Comparison of ENCODE assay signal across 8 cellular contexts in the genomic region with DNA sequence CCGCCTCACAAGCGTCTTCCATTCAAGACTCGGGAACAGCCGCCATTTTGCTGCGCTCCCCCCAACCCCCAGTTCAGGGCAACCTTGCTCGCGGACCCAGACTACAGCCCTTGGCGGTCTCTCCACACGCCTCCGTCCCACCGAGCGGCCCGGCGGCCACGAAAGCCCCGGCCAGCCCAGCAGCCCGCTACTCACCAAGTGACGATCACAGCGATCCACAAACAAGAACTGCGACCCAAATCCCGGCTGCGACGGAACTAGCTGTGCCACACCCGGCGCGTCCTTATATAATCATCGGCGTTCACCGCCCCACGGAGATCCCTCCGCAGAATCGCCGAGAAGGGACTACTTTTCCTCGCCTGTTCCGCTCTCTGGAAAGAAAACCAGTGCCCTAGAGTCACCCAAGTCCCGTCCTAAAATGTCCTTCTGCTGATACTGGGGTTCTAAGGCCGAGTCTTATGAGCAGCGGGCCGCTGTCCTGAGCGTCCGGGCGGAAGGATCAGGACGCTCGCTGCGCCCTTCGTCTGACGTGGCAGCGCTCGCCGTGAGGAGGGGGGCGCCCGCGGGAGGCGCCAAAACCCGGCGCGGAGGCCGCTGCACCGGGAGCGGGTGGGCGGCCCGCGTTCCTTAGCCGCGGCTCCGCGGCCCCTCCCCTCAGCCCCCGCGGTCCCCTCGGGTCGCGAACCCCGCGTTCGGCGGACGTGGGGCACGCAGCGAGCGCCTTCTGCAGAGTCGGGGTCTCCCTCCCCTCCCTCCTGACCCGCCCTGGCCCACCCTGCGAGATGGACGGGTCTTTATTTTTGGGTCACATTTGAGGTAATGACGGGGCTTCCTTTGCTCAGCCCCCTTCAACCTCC. TPM values are rescaled to one million over a fixed set of nuclear protein-coding genes. Genes with fewer than 3 reads are reported as not detected.
DNase-seq lines count a peak whose midpoint lies in the region; ATAC-seq and TF ChIP-seq lines count a peak whose summit lies in the region.

A gene (minus strand): TSS at position 259 of the 857 bp plus-strand sequence. CDS start 879 bp downstream, outside the sequence.

- H3K4me1 ChIP-seq in left ventricle myocardium inferior = peaks cover 87% of the 10 kb centered on the region

- H3K27me3 Mint-ChIP-seq in activated naive CD8-positive, alpha-beta T cell treated with anti-CD3 and anti-CD28 coated beads, Interleukin-2, amount 50 U/mL, for 24 hours = no peaks in the 10 kb centered on the region

- peak within 1 kb of the TSS; percentile 99 for H3K27ac Mint-ChIP-seq in activated naive CD8-positive, alpha-beta T cell treated with anti-CD3 and anti-CD28 coated beads, Interleukin-2, amount 50 U/mL, for 24 hours

- peak within 1 kb of the TSS; percentile 98 for H3K4me3 ChIP-seq in left ventricle myocardium inferior

- no peaks in the 10 kb centered on the region for H3K9me3 Mint-ChIP-seq in activated naive CD8-positive, alpha-beta T cell treated with anti-CD3 and anti-CD28 coated beads, Interleukin-2, amount 50 U/mL, for 24 hours

- DNase-seq in Daoy (ENCODE audit: low read depth) = peak; percentile 90
- peak; percentile 78 for DNase-seq in HEK293T (ENCODE audit: extremely low spot score)
- DNase-seq in RKO (ENCODE audit: low spot score) = peak; percentile 89
- peak; percentile 90 for DNase-seq in activated naive CD8-positive, alpha-beta T cell treated with anti-CD3 and anti-CD28 coated beads, Interleukin-2, amount 50 U/mL, for 24 hours
- peak; percentile 90 for DNase-seq in left ventricle myocardium inferior
- peak; percentile 100 for DNase-seq in retina
- DNase-seq in NCI-H1694 (lab: John Stamatoyannopoulos, UW) = no peak
- DNase-seq in NCI-H1092 (lab: John Stamatoyannopoulos, UW) = no peak

- no peaks in the 10 kb centered on the region for H3K9me3 ChIP-seq in left ventricle myocardium inferior (replicated peaks)

- peaks cover 85% of the 10 kb centered on the region for H3K4me1 Mint-ChIP-seq in activated naive CD8-positive, alpha-beta T cell treated with anti-CD3 and anti-CD28 coated beads, Interleukin-2, amount 50 U/mL, for 24 hours

- CTCF ChIA-PET in HEK293T (lab: Yijun Ruan, JAX) = interaction anchor here (0.7 to 1.1 kb wide), 3 partner anchors 8 to 80 kb away, joined by 3 to 4 read pairs (median 3); no protein-coding TSS in a partner anchor

- TF ChIP-seq CTCF in left ventricle myocardium inferior (IDR thresholded peaks at IDR 0.05; ENCODE audit: borderline replicate concordance) = no peak

- peaks cover 34% of the 10 kb centered on the region for H3K36me3 ChIP-seq in left ventricle myocardium inferior

- H3K27me3 ChIP-seq in left ventricle myocardium inferior (ENCODE audit: low read depth) = no peaks in the 10 kb centered on the region

- peak; percentile 17 for ATAC-seq in activated naive CD8-positive, alpha-beta T cell treated with anti-CD3 and anti-CD28 coated beads, Interleukin-2, amount 50 U/mL, for 24 hours

- intact Hi-C loops in left ventricle myocardium inferior (cut with micrococcal nuclease) = no loop called here

- peak within 1 kb of the TSS; percentile 99 for H3K4me3 Mint-ChIP-seq in activated naive CD8-positive, alpha-beta T cell treated with anti-CD3 and anti-CD28 coated beads, Interleukin-2, amount 50 U/mL, for 24 hours

- peaks cover 39% of the 10 kb centered on the region for H3K36me3 Mint-ChIP-seq in activated naive CD8-positive, alpha-beta T cell treated with anti-CD3 and anti-CD28 coated beads, Interleukin-2, amount 50 U/mL, for 24 hours (ENCODE audit: low read depth)

- peak within 1 kb of the TSS; percentile 100 for H3K27ac ChIP-seq in left ventricle myocardium inferior (replicated peaks)

- POLR2A ChIA-PET in HEK293T (lab: Yijun Ruan, JAX) = interaction anchor here (0.5 to 1.7 kb wide), 22 partner anchors 9 to 331 kb away, joined by 3 to 60 read pairs (median 4); no protein-coding TSS in a partner anchor

TF ChIP-seq in HEK293T, 16 proteins besides CTCF, POLR2A, EP300 and RAD21:
- TF ChIP-seq ELF4 (IDR thresholded peaks at IDR 0.05) (peak; percentile 98), SUZ12 (IDR thresholded peaks at IDR 0.05) (no peak), CTBP1 (IDR thresholded peaks at IDR 0.05; ENCODE audit: borderline replicate concordance) (peak; percentile 89), ZNF384 (IDR thresholded peaks at IDR 0.05) (no peak), NFRKB (IDR thresholded peaks at IDR 0.05) (peak; percentile 87), TARDBP (IDR thresholded peaks at IDR 0.05) (peak; percentile 80), BHLHE40 (IDR thresholded peaks at IDR 0.05; ENCODE audit: borderline replicate concordance) (no peak), ARNT (IDR thresholded peaks at IDR 0.05) (peak; percentile 79), L3MBTL2 (conservative IDR thresholded peaks at IDR 0.05) (peak; percentile 47; the same call in 1 of the 2 replicates), LEF1 (IDR thresholded peaks at IDR 0.05; ENCODE audit: borderline replicate concordance) (peak; percentile 93; the same call in 1 of the 2 replicates), FOXM1 (IDR thresholded peaks at IDR 0.05; ENCODE audit: borderline replicate concordance) (peak; percentile 93)
- TF ChIP-seq, protein P1, sequence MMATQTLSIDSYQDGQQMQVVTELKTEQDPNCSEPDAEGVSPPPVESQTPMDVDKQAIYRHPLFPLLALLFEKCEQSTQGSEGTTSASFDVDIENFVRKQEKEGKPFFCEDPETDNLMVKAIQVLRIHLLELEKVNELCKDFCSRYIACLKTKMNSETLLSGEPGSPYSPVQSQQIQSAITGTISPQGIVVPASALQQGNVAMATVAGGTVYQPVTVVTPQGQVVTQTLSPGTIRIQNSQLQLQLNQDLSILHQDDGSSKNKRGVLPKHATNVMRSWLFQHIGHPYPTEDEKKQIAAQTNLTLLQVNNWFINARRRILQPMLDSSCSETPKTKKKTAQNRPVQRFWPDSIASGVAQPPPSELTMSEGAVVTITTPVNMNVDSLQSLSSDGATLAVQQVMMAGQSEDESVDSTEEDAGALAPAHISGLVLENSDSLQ (IDR thresholded peaks at IDR 0.05) = peak; percentile 85

RNA-seq across cellular contexts. Expression of the gene that starts here (rescaled TPM):
- total RNA-seq in Daoy (2014; rRNA removed; shearing (Covaris generic)) = 1,358 and 1,360 TPM in 2 replicates
- 1,154 TPM for total RNA-seq in left ventricle myocardium inferior

Comparison
In these comparisons a context has a peak if more than half of its experiments do, and no peak if none do; other contexts are left out.
1. DNase-seq: peak in Daoy (single experiment), HEK293T (single experiment), RKO (single experiment), activated naive CD8-positive, alpha-beta T cell treated with anti-CD3 and anti-CD28 coated beads, Interleukin-2, amount 50 U/mL, for 24 hours (single experiment), left ventricle myocardium inferior (single experiment) and retina (single experiment); none in NCI-H1694 (single experiment) and NCI-H1092 (single experiment).